In genomic region chr4:153467154-153467896, GRCh38 we compare ENCODE assay signal across 1 cellular context.
TF ChIP-seq lines count a peak whose summit lies in the region.

No MANE protein-coding gene starts in this region.

TF ChIP-seq in K562, 482 proteins besides CTCF, POLR2A, EP300 and RAD21 (continued from another document and continues in another):
- TF ChIP-seq, protein P1, sequence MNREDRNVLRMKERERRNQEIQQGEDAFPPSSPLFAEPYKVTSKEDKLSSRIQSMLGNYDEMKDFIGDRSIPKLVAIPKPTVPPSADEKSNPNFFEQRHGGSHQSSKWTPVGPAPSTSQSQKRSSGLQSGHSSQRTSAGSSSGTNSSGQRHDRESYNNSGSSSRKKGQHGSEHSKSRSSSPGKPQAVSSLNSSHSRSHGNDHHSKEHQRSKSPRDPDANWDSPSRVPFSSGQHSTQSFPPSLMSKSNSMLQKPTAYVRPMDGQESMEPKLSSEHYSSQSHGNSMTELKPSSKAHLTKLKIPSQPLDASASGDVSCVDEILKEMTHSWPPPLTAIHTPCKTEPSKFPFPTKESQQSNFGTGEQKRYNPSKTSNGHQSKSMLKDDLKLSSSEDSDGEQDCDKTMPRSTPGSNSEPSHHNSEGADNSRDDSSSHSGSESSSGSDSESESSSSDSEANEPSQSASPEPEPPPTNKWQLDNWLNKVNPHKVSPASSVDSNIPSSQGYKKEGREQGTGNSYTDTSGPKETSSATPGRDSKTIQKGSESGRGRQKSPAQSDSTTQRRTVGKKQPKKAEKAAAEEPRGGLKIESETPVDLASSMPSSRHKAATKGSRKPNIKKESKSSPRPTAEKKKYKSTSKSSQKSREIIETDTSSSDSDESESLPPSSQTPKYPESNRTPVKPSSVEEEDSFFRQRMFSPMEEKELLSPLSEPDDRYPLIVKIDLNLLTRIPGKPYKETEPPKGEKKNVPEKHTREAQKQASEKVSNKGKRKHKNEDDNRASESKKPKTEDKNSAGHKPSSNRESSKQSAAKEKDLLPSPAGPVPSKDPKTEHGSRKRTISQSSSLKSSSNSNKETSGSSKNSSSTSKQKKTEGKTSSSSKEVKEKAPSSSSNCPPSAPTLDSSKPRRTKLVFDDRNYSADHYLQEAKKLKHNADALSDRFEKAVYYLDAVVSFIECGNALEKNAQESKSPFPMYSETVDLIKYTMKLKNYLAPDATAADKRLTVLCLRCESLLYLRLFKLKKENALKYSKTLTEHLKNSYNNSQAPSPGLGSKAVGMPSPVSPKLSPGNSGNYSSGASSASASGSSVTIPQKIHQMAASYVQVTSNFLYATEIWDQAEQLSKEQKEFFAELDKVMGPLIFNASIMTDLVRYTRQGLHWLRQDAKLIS (CRISPR knock-in tag; IDR thresholded peaks at IDR 0.05), result no peak
- TF ChIP-seq HCFC1 (IDR thresholded peaks at IDR 0.05; ENCODE audit: low read depth, low read length), result no peak
- TF ChIP-seq OTX1 (CRISPR knock-in tag; IDR thresholded peaks at IDR 0.05), result no peak
- no peak for TF ChIP-seq DLX4 (CRISPR knock-in tag; IDR thresholded peaks at IDR 0.05)
- no peak for TF ChIP-seq ZNF592 (IDR thresholded peaks at IDR 0.05)
- no peak for TF ChIP-seq CEBPG (CRISPR knock-in tag; IDR thresholded peaks at IDR 0.05)
- TF ChIP-seq CEBPG (tag; conservative IDR thresholded peaks at IDR 0.05 in 1 of 2, IDR thresholded peaks at IDR 0.05 in 1 of 2), result no peak
- peak; percentile 33 for TF ChIP-seq TAF1 (IDR thresholded peaks at IDR 0.05; ENCODE audit: control insufficient read depth, extremely low read depth, insufficient read depth, low read length, severe bottlenecking)
- no peak for TF ChIP-seq HMGN3 (IDR thresholded peaks at IDR 0.05; ENCODE audit: borderline replicate concordance, extremely low read depth, insufficient read length, low read depth, low read length)
- TF ChIP-seq ZFX (CRISPR knock-in tag; IDR thresholded peaks at IDR 0.05), result peak; percentile 52
- TF ChIP-seq BCL6 (CRISPR knock-in tag; IDR thresholded peaks at IDR 0.05), result no peak
- TF ChIP-seq ARID1B (IDR thresholded peaks at IDR 0.05), result no peak
- no peak for TF ChIP-seq KLF13 (tag; IDR thresholded peaks at IDR 0.05; ENCODE audit: borderline replicate concordance, low read depth)
- TF ChIP-seq, protein P2, sequence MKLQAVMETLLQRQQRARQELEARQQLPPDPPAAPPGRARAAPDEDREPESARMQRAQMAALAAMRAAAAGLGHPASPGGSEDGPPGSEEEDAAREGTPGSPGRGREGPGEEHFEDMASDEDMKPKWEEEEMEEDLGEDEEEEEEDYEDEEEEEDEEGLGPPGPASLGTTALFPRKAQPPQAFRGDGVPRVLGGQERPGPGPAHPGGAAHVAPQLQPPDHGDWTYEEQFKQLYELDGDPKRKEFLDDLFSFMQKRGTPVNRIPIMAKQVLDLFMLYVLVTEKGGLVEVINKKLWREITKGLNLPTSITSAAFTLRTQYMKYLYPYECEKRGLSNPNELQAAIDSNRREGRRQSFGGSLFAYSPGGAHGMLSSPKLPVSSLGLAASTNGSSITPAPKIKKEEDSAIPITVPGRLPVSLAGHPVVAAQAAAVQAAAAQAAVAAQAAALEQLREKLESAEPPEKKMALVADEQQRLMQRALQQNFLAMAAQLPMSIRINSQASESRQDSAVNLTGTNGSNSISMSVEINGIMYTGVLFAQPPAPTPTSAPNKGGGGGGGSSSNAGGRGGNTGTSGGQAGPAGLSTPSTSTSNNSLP (IDR thresholded peaks at IDR 0.05; ENCODE audit: borderline replicate concordance, low read depth, low read length), result no peak
- TF ChIP-seq SMC3 (conservative IDR thresholded peaks at IDR 0.05; ENCODE audit: insufficient read depth, low read depth, low read length), result no peak
- TF ChIP-seq KAT2B (IDR thresholded peaks at IDR 0.05; ENCODE audit: low read depth, low read length), result no peak
- TF ChIP-seq RNF2 (IDR thresholded peaks at IDR 0.05), result no peak
- no peak for TF ChIP-seq STAT6 (CRISPR knock-in tag; IDR thresholded peaks at IDR 0.05)
- no peak for TF ChIP-seq XRCC5 (IDR thresholded peaks at IDR 0.05; ENCODE audit: low read depth, low read length)
- no peak for TF ChIP-seq NFE2 (IDR thresholded peaks at IDR 0.05; ENCODE audit: low read depth)
- TF ChIP-seq ZBED1 (IDR thresholded peaks at IDR 0.05), result no peak
- TF ChIP-seq, protein P3, sequence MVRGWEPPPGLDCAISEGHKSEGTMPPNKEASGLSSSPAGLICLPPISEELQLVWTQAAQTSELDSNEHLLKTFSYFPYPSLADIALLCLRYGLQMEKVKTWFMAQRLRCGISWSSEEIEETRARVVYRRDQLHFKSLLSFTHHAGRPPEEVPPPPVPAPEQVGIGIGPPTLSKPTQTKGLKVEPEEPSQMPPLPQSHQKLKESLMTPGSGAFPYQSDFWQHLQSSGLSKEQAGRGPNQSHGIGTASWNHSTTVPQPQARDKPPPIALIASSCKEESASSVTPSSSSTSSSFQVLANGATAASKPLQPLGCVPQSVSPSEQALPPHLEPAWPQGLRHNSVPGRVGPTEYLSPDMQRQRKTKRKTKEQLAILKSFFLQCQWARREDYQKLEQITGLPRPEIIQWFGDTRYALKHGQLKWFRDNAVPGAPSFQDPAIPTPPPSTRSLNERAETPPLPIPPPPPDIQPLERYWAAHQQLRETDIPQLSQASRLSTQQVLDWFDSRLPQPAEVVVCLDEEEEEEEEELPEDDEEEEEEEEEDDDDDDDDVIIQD (CRISPR knock-in tag; IDR thresholded peaks at IDR 0.05), result no peak
- TF ChIP-seq POLR2G (IDR thresholded peaks at IDR 0.05; ENCODE audit: low read depth, low read length), result peak; percentile 55
- no peak for TF ChIP-seq NCOR1 (IDR thresholded peaks at IDR 0.05)
- no peak for TF ChIP-seq ARHGAP35 (IDR thresholded peaks at IDR 0.05; ENCODE audit: partially characterized antibody)
- no peak for TF ChIP-seq PHB2 (IDR thresholded peaks at IDR 0.05; ENCODE audit: low read depth)
- no peak for TF ChIP-seq HDGF (IDR thresholded peaks at IDR 0.05)
- TF ChIP-seq EWSR1 (IDR thresholded peaks at IDR 0.05; ENCODE audit: borderline replicate concordance, low read depth, partially characterized antibody), result no peak
- TF ChIP-seq ZNF274 (IDR thresholded peaks at IDR 0.05; ENCODE audit: borderline replicate concordance, low read depth, low read length), result no peak
- TF ChIP-seq MAFF (IDR thresholded peaks at IDR 0.05; ENCODE audit: low read length), result no peak
- TF ChIP-seq RHOXF2B (CRISPR knock-in tag; conservative IDR thresholded peaks at IDR 0.05), result no peak
- TF ChIP-seq ZBTB7A (IDR thresholded peaks at IDR 0.05; ENCODE audit: borderline replicate concordance, control insufficient read depth, low read depth, low read length), result no peak
- TF ChIP-seq, protein P4, sequence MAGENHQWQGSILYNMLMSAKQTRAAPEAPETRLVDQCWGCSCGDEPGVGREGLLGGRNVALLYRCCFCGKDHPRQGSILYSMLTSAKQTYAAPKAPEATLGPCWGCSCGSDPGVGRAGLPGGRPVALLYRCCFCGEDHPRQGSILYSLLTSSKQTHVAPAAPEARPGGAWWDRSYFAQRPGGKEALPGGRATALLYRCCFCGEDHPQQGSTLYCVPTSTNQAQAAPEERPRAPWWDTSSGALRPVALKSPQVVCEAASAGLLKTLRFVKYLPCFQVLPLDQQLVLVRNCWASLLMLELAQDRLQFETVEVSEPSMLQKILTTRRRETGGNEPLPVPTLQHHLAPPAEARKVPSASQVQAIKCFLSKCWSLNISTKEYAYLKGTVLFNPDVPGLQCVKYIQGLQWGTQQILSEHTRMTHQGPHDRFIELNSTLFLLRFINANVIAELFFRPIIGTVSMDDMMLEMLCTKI (IDR thresholded peaks at IDR 0.05; ENCODE audit: partially characterized antibody), result no peak
- no peak for TF ChIP-seq PYGO2 (tag; IDR thresholded peaks at IDR 0.05)
- TF ChIP-seq MED1 (CRISPR knock-in tag; IDR thresholded peaks at IDR 0.05; ENCODE audit: borderline replicate concordance), result no peak
- no peak for TF ChIP-seq TAF7 (tag; IDR thresholded peaks at IDR 0.05)
- TF ChIP-seq ZNF239 (CRISPR knock-in tag; IDR thresholded peaks at IDR 0.05), result no peak
- TF ChIP-seq MECOM (CRISPR knock-in tag; IDR thresholded peaks at IDR 0.05), result no peak
- peak; percentile 22; the same call in 1 of the 2 replicates for TF ChIP-seq RFX1 (IDR thresholded peaks at IDR 0.05)
- no peak for TF ChIP-seq HOXB6 (CRISPR knock-in tag; IDR thresholded peaks at IDR 0.05; ENCODE audit: borderline replicate concordance)
- no peak for TF ChIP-seq JUND (IDR thresholded peaks at IDR 0.05; ENCODE audit: borderline replicate concordance, low read depth, low read length)
- no peak for TF ChIP-seq JUND (tag; IDR thresholded peaks at IDR 0.05; ENCODE audit: borderline replicate concordance, low read depth, low read length)
- no peak for TF ChIP-seq SREBF1 (IDR thresholded peaks at IDR 0.05; ENCODE audit: borderline replicate concordance, low read depth, low read length)
- TF ChIP-seq NONO (IDR thresholded peaks at IDR 0.05; ENCODE audit: low read depth in 2 of 2, low read length in 1 of 2), result no peak
- no peak for TF ChIP-seq TGIF2 (CRISPR knock-in tag; IDR thresholded peaks at IDR 0.05)
- TF ChIP-seq, protein P5, sequence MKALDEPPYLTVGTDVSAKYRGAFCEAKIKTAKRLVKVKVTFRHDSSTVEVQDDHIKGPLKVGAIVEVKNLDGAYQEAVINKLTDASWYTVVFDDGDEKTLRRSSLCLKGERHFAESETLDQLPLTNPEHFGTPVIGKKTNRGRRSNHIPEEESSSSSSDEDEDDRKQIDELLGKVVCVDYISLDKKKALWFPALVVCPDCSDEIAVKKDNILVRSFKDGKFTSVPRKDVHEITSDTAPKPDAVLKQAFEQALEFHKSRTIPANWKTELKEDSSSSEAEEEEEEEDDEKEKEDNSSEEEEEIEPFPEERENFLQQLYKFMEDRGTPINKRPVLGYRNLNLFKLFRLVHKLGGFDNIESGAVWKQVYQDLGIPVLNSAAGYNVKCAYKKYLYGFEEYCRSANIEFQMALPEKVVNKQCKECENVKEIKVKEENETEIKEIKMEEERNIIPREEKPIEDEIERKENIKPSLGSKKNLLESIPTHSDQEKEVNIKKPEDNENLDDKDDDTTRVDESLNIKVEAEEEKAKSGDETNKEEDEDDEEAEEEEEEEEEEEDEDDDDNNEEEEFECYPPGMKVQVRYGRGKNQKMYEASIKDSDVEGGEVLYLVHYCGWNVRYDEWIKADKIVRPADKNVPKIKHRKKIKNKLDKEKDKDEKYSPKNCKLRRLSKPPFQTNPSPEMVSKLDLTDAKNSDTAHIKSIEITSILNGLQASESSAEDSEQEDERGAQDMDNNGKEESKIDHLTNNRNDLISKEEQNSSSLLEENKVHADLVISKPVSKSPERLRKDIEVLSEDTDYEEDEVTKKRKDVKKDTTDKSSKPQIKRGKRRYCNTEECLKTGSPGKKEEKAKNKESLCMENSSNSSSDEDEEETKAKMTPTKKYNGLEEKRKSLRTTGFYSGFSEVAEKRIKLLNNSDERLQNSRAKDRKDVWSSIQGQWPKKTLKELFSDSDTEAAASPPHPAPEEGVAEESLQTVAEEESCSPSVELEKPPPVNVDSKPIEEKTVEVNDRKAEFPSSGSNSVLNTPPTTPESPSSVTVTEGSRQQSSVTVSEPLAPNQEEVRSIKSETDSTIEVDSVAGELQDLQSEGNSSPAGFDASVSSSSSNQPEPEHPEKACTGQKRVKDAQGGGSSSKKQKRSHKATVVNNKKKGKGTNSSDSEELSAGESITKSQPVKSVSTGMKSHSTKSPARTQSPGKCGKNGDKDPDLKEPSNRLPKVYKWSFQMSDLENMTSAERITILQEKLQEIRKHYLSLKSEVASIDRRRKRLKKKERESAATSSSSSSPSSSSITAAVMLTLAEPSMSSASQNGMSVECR (CRISPR knock-in tag; IDR thresholded peaks at IDR 0.05), result 0 out of 2 replicates have a peak, but pooled peaks have one; percentile 67
- no peak for TF ChIP-seq SOX6 (IDR thresholded peaks at IDR 0.05)
- TF ChIP-seq RUNX1 (IDR thresholded peaks at IDR 0.05; ENCODE audit: low read depth), result no peak
- no peak for TF ChIP-seq HSF4 (CRISPR knock-in tag; IDR thresholded peaks at IDR 0.05; ENCODE audit: borderline replicate concordance)
